Comparison of ENCODE assay signal across 36 cellular contexts in genomic region chr1:173470608-173471007, GRCh38.
"Had no signal": no experiment of that assay in that cellular context is flagged by ENCODE, and none has a peak within 500 bp of the region (broad histone marks: within the 10 kb centered on the region; RNA-seq: fewer than 3 reads in every experiment).

No MANE protein-coding gene starts in this region.

- H3K4me3 ChIP-seq: adrenal gland, body of pancreas, gastrocnemius medialis, heart left ventricle had no signal

- H3K4me3 Mint-ChIP-seq: activated CD4-positive, alpha-beta memory T cell treated with anti-CD3 and anti-CD28 coated beads for 36 hours; activated CD8-positive, alpha-beta memory T cell treated with anti-CD3 and anti-CD28 coated beads, Interleukin-2, amount 10 ng/mL, durations not matched to agents 7 days and 5 days; activated CD8-positive, alpha-beta T cell treated with anti-CD3 and anti-CD28 coated beads, Interleukin-2, amount 10 ng/mL, durations not matched to agents 7 days and 5 days; activated naive CD4-positive, alpha-beta T cell treated with anti-CD3 and anti-CD28 coated beads for 36 hours; activated naive CD4-positive, alpha-beta T cell treated with anti-CD3 and anti-CD28 coated beads, Interleukin-2, amount 50 U/mL, for 24 hours; activated naive CD8-positive, alpha-beta T cell treated with anti-CD3 and anti-CD28 coated beads for 36 hours; activated naive CD8-positive, alpha-beta T cell treated with anti-CD3 and anti-CD28 coated beads, Interleukin-2, amount 50 U/mL, for 24 hours; activated T-helper 1 cell treated with anti-CD3 and anti-CD28 coated beads, Interleukin-12 subunit alpha, Interleukin-12 subunit beta, Interleukin-2, Interleukin-4 antibody, amounts not matched to agents 30 ng/mL and 10 ng/mL and 1 ng/mL, durations not matched to agents 14 hours and 24 hours and 36 hours; effector memory CD8-positive, alpha-beta T cell had no signal

- H3K27ac ChIP-seq: adrenal gland, body of pancreas, epithelial cell of prostate, gastrocnemius medialis, heart left ventricle had no signal

- H3K27ac Mint-ChIP-seq: activated CD4-positive, alpha-beta memory T cell treated with anti-CD3 and anti-CD28 coated beads for 36 hours; activated CD8-positive, alpha-beta memory T cell treated with anti-CD3 and anti-CD28 coated beads, Interleukin-2, amount 10 ng/mL, durations not matched to agents 7 days and 5 days; activated CD8-positive, alpha-beta T cell treated with anti-CD3 and anti-CD28 coated beads, Interleukin-2, amount 10 ng/mL, durations not matched to agents 7 days and 5 days; activated naive CD4-positive, alpha-beta T cell treated with anti-CD3 and anti-CD28 coated beads for 36 hours; activated naive CD4-positive, alpha-beta T cell treated with anti-CD3 and anti-CD28 coated beads, Interleukin-2, amount 50 U/mL, for 24 hours; activated naive CD8-positive, alpha-beta T cell treated with anti-CD3 and anti-CD28 coated beads for 36 hours; activated naive CD8-positive, alpha-beta T cell treated with anti-CD3 and anti-CD28 coated beads, Interleukin-2, amount 50 U/mL, for 24 hours; activated T-helper 1 cell treated with anti-CD3 and anti-CD28 coated beads, Interleukin-12 subunit alpha, Interleukin-12 subunit beta, Interleukin-2, Interleukin-4 antibody, amounts not matched to agents 30 ng/mL and 10 ng/mL and 1 ng/mL, durations not matched to agents 14 hours and 24 hours and 36 hours; activated T-helper 2 cell treated with anti-CD3 and anti-CD28 coated beads, Interferon-gamma antibody, Interleukin-2, Interleukin-4, amounts not matched to agents 10 μg/mL and 5 μg/mL and 100 μg/mL, durations not matched to agents 14 hours and 24 hours and 36 hours had no signal

- FAIRE-seq: colon, endometrium, endothelial cell of umbilical vein had no signal

- DNase-seq: activated CD4-positive, alpha-beta memory T cell treated with anti-CD3 and anti-CD28 coated beads for 36 hours; activated CD4-positive, alpha-beta T cell treated with anti-CD3 and anti-CD28 coated beads for 1 hour; activated CD4-positive, alpha-beta T cell treated with anti-CD3 and anti-CD28 coated beads for 4 hours; activated CD4-positive, alpha-beta T cell treated with anti-CD3 and anti-CD28 coated beads, Interleukin-2, amount 50 U/mL, for 1 hour; activated CD4-positive, CD25-positive, alpha-beta regulatory T cell; activated CD8-positive, alpha-beta memory T cell treated with anti-CD3 and anti-CD28 coated beads, Interleukin-2, amount 10 ng/mL, durations not matched to agents 7 days and 5 days; activated CD8-positive, alpha-beta memory T cell treated with anti-CD3 and anti-CD28 coated beads, Interleukin-2, amount 50 U/mL, for 4 hours; activated CD8-positive, alpha-beta T cell treated with anti-CD3 and anti-CD28 coated beads, Interleukin-2, amount 10 ng/mL, durations not matched to agents 7 days and 5 days; activated effector memory CD4-positive, alpha-beta T cell treated with anti-CD3 and anti-CD28 coated beads, Interleukin-2, amount 50 U/mL, for 16 hours; activated naive CD4-positive, alpha-beta T cell treated with anti-CD3 and anti-CD28 coated beads for 36 hours; activated naive CD8-positive, alpha-beta T cell treated with anti-CD3 and anti-CD28 coated beads for 36 hours; activated naive CD8-positive, alpha-beta T cell treated with anti-CD3 and anti-CD28 coated beads, Interleukin-2, amount 50 U/mL, for 24 hours; activated T-cell treated with anti-CD3 and anti-CD28 coated beads, Interleukin-2, amount 50 U/mL, for 1 hour; activated T-cell treated with anti-CD3 and anti-CD28 coated beads, Interleukin-2, amount 50 U/mL, for 48 hours; adrenal gland; amygdala; aorta; body of pancreas; caudate nucleus; cortex of kidney; dermis blood vessel endothelial cell; effector CD4-positive, alpha-beta T cell; effector memory CD8-positive, alpha-beta T cell; foreskin fibroblast; gastrocnemius medialis; glutamatergic neuron; heart left ventricle; T-helper 2 cell had no signal

- H3K27me3 ChIP-seq: adrenal gland, body of pancreas, gastrocnemius medialis, heart left ventricle had no signal

- H3K27me3 Mint-ChIP-seq: activated CD4-positive, alpha-beta memory T cell treated with anti-CD3 and anti-CD28 coated beads for 36 hours; activated CD8-positive, alpha-beta memory T cell treated with anti-CD3 and anti-CD28 coated beads, Interleukin-2, amount 10 ng/mL, durations not matched to agents 7 days and 5 days; activated naive CD4-positive, alpha-beta T cell treated with anti-CD3 and anti-CD28 coated beads, Interleukin-2, amount 50 U/mL, for 24 hours; activated naive CD8-positive, alpha-beta T cell treated with anti-CD3 and anti-CD28 coated beads for 36 hours; activated naive CD8-positive, alpha-beta T cell treated with anti-CD3 and anti-CD28 coated beads, Interleukin-2, amount 50 U/mL, for 24 hours; effector memory CD8-positive, alpha-beta T cell had no signal

- H3K9me3 ChIP-seq: body of pancreas, gastrocnemius medialis had no signal

- H3K36me3 ChIP-seq: adrenal gland, gastrocnemius medialis had no signal

- ATAC-seq: activated CD8-positive, alpha-beta memory T cell treated with anti-CD3 and anti-CD28 coated beads, Interleukin-2, amount 10 ng/mL, durations not matched to agents 7 days and 5 days; activated CD8-positive, alpha-beta T cell treated with anti-CD3 and anti-CD28 coated beads, Interleukin-2, amount 10 ng/mL, durations not matched to agents 7 days and 5 days; activated naive CD8-positive, alpha-beta T cell treated with anti-CD3 and anti-CD28 coated beads, Interleukin-2, amount 50 U/mL, for 24 hours; body of pancreas; effector memory CD8-positive, alpha-beta T cell; esophagus mucosa; gastrocnemius medialis; heart left ventricle had no signal
